ENCODE assay signal across 34 cellular contexts in the genomic region with DNA sequence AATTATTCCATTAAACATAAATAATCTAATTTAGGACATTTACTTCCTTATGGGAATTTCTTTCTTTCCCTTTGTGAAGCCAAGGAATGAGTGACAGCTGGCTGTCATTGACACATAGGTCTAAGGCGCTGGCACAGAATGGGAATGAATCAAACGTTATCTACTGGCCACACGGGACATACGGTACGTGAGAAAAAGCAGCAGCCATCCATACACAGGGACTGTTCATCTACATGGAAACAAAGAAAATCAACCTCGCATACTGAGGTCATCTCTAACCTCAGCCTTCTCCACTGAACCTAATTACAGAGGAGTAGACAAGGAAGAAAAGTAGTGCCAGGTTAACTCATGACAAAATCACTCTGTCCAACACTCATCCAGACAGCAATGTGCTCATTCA.
"Had no signal": no experiment of that assay in that cellular context is flagged by ENCODE, and none has a peak within 500 bp of the region (broad histone marks: within the 10 kb centered on the region; RNA-seq: fewer than 3 reads in every experiment).

No MANE protein-coding gene starts in this region.

- H3K36me3 ChIP-seq: MG63 had no signal

- DNase-seq: Karpas-422, Kasumi-1, MG63, MM.1S, MV-4-11, NCI-H1048, NCI-H1092, NCI-H1092 treated with DMSO at 0.1 percent for 48 hours, NCI-H1105, NCI-H1105 treated with DMSO at 0.1 percent for 48 hours, NCI-H1417, NCI-H1417 treated with DMSO at 0.1 percent for 48 hours, NCI-H1436, NCI-H1436 treated with DMSO at 0.1 percent for 48 hours, NCI-H146, NCI-H1694, NCI-H1694 treated with DMSO at 0.1 percent for 48 hours, NCI-H187, NCI-H187 treated with DMSO at 0.1 percent for 48 hours, NCI-H1930, NCI-H2029, NCI-H2029 treated with DMSO at 0.1 percent for 48 hours, NCI-H2081, NCI-H2081 treated with DMSO at 0.1 percent for 48 hours, NCI-H2107, NCI-H2171, NCI-H2171 treated with DMSO at 0.1 percent for 48 hours, NCI-H2227 treated with DMSO at 0.1 percent for 48 hours, NCI-H226, NCI-H345, NCI-H446, NCI-H446 treated with DMSO at 0.1 percent for 48 hours, NCI-H510A, NCI-H510A treated with DMSO at 0.1 percent for 48 hours had no signal

- H3K27me3 ChIP-seq: MG63 had no signal

- H3K4me3 ChIP-seq: MG63 had no signal

- H3K9me3 ChIP-seq: MG63 had no signal
